Comparison of ENCODE assay signal across 29 cellular contexts in the genomic region with DNA sequence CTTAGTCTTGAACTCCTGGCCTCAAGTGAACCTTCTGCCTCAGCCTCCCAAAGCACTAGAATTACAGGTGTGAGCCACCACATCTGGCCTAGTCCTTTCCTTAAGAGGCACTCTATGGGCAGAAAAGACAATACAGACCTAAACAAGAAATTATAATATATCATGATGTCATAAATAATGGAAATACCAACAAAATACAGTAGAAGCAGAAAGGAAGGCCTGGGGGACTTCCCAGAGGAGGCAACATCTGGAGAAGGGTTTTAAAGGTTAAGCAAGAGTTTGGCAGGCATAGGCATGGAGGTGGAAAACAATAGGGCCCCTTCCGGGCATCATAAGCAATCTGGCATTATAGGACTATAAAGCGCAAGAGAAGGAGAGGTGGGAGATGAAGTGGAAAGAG.
"Had no signal": no experiment of that assay in that cellular context is flagged by ENCODE, and none has a peak within 500 bp of the region (broad histone marks: within the 10 kb centered on the region; RNA-seq: fewer than 3 reads in every experiment).

No MANE protein-coding gene starts in this region.

- H3K4me3 Mint-ChIP-seq: dendritic cell treated with granulocyte-macrophage colony-stimulating factor and Interleukin-4, amounts not matched to agents 40 ng/mL and 50 ng/mL, for 4 days; endodermal cell; mesothelial cell of epicardium; naive B cell had no signal

- H3K36me3 ChIP-seq: colonic mucosa, esophagus squamous epithelium, gastrocnemius medialis, heart right ventricle, left lung, lower lobe of right lung had no signal

- H3K27me3 ChIP-seq: colonic mucosa, dorsolateral prefrontal cortex, gastrocnemius medialis, left lung had no signal

- H3K4me1 ChIP-seq: colonic mucosa, left lung had no signal

- H3K27ac ChIP-seq: colonic mucosa, dorsolateral prefrontal cortex, epithelial cell of prostate, esophagus squamous epithelium, gastrocnemius medialis, heart right ventricle, left lung, lower lobe of right lung had no signal

- H3K9me3 Mint-ChIP-seq: dendritic cell treated with granulocyte-macrophage colony-stimulating factor and Interleukin-4, amounts not matched to agents 40 ng/mL and 50 ng/mL, for 4 days; endodermal cell; mesothelial cell of epicardium; naive B cell had no signal

- ATAC-seq: esophagus mucosa, gastrocnemius medialis, heart right ventricle, left cardiac atrium, left lung, left ventricle myocardium superior, lower lobe of right lung, mucosa of descending colon had no signal

- H3K27ac Mint-ChIP-seq: dendritic cell treated with granulocyte-macrophage colony-stimulating factor and Interleukin-4, amounts not matched to agents 40 ng/mL and 50 ng/mL, for 4 days; endodermal cell; mesothelial cell of epicardium had no signal

- DNase-seq: colonic mucosa; cortex of kidney; dorsolateral prefrontal cortex; effector CD4-positive, alpha-beta T cell; effector memory CD4-positive, alpha-beta T cell; endodermal cell; erythroblast; esophagus squamous epithelium; foreskin fibroblast; foreskin melanocyte; gastrocnemius medialis; glutamatergic neuron; head of caudate nucleus; heart right ventricle; hippocampal formation; left cardiac atrium; left lung; left ventricle myocardium superior; lower lobe of right lung; mesenchymal stem cell; mucosa of descending colon; naive B cell had no signal

- H3K4me3 ChIP-seq: colonic mucosa, dorsolateral prefrontal cortex, esophagus squamous epithelium, gastrocnemius medialis, heart right ventricle, left lung, lower lobe of right lung, mucosa of descending colon had no signal

- FAIRE-seq: endometrium, islet of Langerhans, keratinocyte had no signal

- H3K9me3 ChIP-seq: colonic mucosa, esophagus squamous epithelium, gastrocnemius medialis, heart right ventricle, left lung, lower lobe of right lung, mucosa of descending colon had no signal

- H3K36me3 Mint-ChIP-seq: mesothelial cell of epicardium had no signal
